In the genomic region with DNA sequence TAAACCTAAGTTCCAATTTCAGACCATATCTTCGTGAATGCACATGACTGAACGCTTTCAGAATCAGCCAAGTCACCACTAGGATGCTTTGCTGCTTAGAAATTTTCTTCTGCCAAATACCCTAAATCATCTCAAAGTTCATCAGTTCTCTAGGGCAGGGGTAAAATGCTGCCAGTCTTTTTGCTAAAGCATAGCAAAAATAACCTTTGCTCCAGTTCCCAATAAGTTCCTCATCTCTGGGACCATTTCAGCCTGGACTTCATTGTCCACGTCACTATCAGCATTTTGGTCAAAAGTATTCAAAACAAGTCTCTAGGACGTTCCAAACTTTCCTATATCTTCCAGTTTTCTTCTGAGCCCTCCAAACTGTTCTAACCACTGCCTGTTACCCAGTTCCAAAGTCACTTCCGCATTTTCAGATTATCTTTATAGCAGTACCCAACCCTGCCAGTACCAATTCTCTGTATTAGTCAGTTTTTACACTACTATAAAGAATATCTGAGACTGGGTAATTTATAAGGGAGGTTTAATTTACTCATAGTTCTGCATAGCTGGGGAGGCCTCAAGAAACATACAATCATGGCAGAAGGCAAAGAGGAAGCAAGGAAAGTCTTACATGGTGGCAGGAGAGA, we compare ENCODE assay signal across 19 cellular contexts.
DNase-seq lines count a peak whose midpoint lies in the region; ATAC-seq, FAIRE-seq and TF ChIP-seq lines count a peak whose summit lies in the region.
"Had no signal": no experiment of that assay in that cellular context is flagged by ENCODE, and none has a peak within 500 bp of the region (broad histone marks: within the 10 kb centered on the region; RNA-seq: fewer than 3 reads in every experiment).

No MANE protein-coding gene starts in this region.

- H3K9me3 ChIP-seq in liver (ENCODE audit: control insufficient read depth in 4 of 4, low read length in 3 of 4) (no peaks in the 10 kb centered on the region), HepG2 (ENCODE audit: low read length) (no peaks in the 10 kb centered on the region)

- TF ChIP-seq EP300 in HepG2 (IDR thresholded peaks at IDR 0.05; ENCODE audit: low read depth in 2 of 2, low read length in 2 of 2): no peak
- no peak for TF ChIP-seq EP300 in HepG2 (CRISPR knock-in tag; IDR thresholded peaks at IDR 0.05; ENCODE audit: borderline replicate concordance)

- H3K4me1 ChIP-seq in liver (ENCODE audit: control insufficient read depth in 4 of 4, insufficient read depth in 4 of 4, low read length in 3 of 4) (peaks cover 0 to 13% (median 5%) of the 10 kb centered on the region in 4 donors), HepG2 (ENCODE audit: insufficient read depth, low read length) (no peaks in the 10 kb centered on the region)

- no TSS peak for BruUV-seq in HepG2 (replicated peaks; lab: Mats Ljungman, UMichigan)

- no peak for TF ChIP-seq RAD21 in liver (IDR thresholded peaks at IDR 0.05)
- TF ChIP-seq RAD21 in HepG2 (CRISPR knock-in tag; IDR thresholded peaks at IDR 0.05): no peak

- DNase-seq in HepG2 (ENCODE audit: low spot score): no peak
- peak; percentile 66 for DNase-seq in OCI-M1 (lab: John Stamatoyannopoulos, UW)
- DNase-seq in left lobe of liver (ENCODE audit: low spot score): no peak
- DNase-seq in COLO668 (lab: John Stamatoyannopoulos, UW; ENCODE audit: unreplicated experiment): no peak
- no peak for DNase-seq in NCI-H1417 treated with DMSO at 0.1 percent for 48 hours (lab: John Stamatoyannopoulos, UW)
- DNase-seq in stimulated activated CD4-positive, alpha-beta T cell treated with anti-CD3 and anti-CD28 coated beads, Interleukin-1b, Interleukin-23, amount 100 ng/mL, for 48 hours: no peak
- DNase-seq: ACHN, AML-193, Calu3, DMS53, H9, NCI-H1436 treated with DMSO at 0.1 percent for 48 hours, NCI-H2081, NCI-H510A, NCI-H774 had no signal

- peaks cover 0 to 2% (median 0%) of the 10 kb centered on the region in 4 donors for H3K36me3 ChIP-seq in liver (ENCODE audit: control insufficient read depth in 4 of 4, insufficient read depth in 3 of 4, low read depth in 1 of 4, low read length in 3 of 4)
- H3K36me3 ChIP-seq in HepG2 (replicated peaks in 1 of 2; ENCODE audit: control insufficient read depth in 1 of 2, insufficient read depth in 2 of 2, low read length in 2 of 2): peaks cover 2% of the 10 kb centered on the region in 2 experiments; a peak in 1 of 5 replicates

- no peaks in the 10 kb centered on the region for H3K27me3 ChIP-seq in liver (ENCODE audit: control insufficient read depth in 4 of 4, insufficient read depth in 4 of 4, low read length in 3 of 4)
- no peaks in the 10 kb centered on the region for H3K27me3 ChIP-seq in HepG2 (ENCODE audit: control insufficient read depth in 1 of 2, insufficient read depth in 2 of 2, low read length in 2 of 2)

- H3K4me2 ChIP-seq in HepG2 (ENCODE audit: low read depth, low read length): no peak overlapping the region

- H3K9ac ChIP-seq in liver (ENCODE audit: low read depth in 1 of 2, low read length in 2 of 2): no peak overlapping the region
- no peak overlapping the region for H3K9ac ChIP-seq in HepG2 (ENCODE audit: insufficient read depth, low read depth, low read length)

- POLR2A ChIA-PET in HepG2 (lab: Yijun Ruan, JAX): no interaction called here

- WGBS in liver: 74% methylated on average over 5 of the region's 5 CpGs
- WGBS in HepG2 (ENCODE audit: low lambda C conversion rate): 97% methylated on average over 5 of the region's 5 CpGs

- peaks cover 10% of the 10 kb centered on the region for H3K79me2 ChIP-seq in HepG2 (ENCODE audit: insufficient read depth, low read length)

- FAIRE-seq in HepG2 (lab: Jason Lieb, UNC): no peak
- FAIRE-seq: HTR-8/SVneo had no signal

- H3K4me3 ChIP-seq in liver (ENCODE audit: low read depth in 1 of 3, low read length in 3 of 3) (no peak overlapping the region), HepG2 (replicated peaks in 1 of 3; ENCODE audit: insufficient read depth in 1 of 3, low read depth in 2 of 3, low read length in 3 of 3) (no peak overlapping the region)

- no peaks in the 10 kb centered on the region for H4K20me1 ChIP-seq in HepG2 (ENCODE audit: insufficient read depth, low read length)

- TF ChIP-seq CTCF in liver (IDR thresholded peaks at IDR 0.05; ENCODE audit: low read depth, low read length, missing input control) (no peak), HepG2 (CRISPR knock-in tag; IDR thresholded peaks at IDR 0.05) (no peak)

- no peak for ATAC-seq in HepG2
- peak; percentile 63 for ATAC-seq in left lobe of liver
- ATAC-seq: Panc1 had no signal

- no peak for TF ChIP-seq POLR2A in HepG2 (IDR thresholded peaks at IDR 0.05; ENCODE audit: insufficient read depth in 1 of 2, low read depth in 2 of 2, low read length in 2 of 2)

- intact Hi-C loops in HepG2 (cut with micrococcal nuclease; ENCODE audit: unreplicated experiment): no loop called here

- in situ Hi-C loops in HepG2 (cut with HindIII; ENCODE audit: extremely low pct_ligation_motif_present, low pct_unique_long_range_greater_than_20kb): no loop called here

- CTCF ChIA-PET in HepG2 (lab: Yijun Ruan, JAX; ENCODE audit: low intra/inter-chr PET ratio, low total read pairs): no interaction called here

- H3K27ac ChIP-seq in liver (ENCODE audit: low read depth in 1 of 2, low read length in 2 of 2) (no peak overlapping the region), HepG2 (ENCODE audit: extremely low read length, insufficient read depth, low read length) (no peak overlapping the region)
- H3K27ac ChIP-seq: HL-60 had no signal

- H2AFZ ChIP-seq in HepG2 (ENCODE audit: low read length): no peak overlapping the region

TF ChIP-seq in liver, 16 proteins besides CTCF, POLR2A, EP300 and RAD21:
- TF ChIP-seq HNF4A (conservative IDR thresholded peaks at IDR 0.05): peak; percentile 27 to 43
- TF ChIP-seq SP1 (IDR thresholded peaks at IDR 0.05): no peak
- peak; percentile 48 to 70 for TF ChIP-seq RXRA (IDR thresholded peaks at IDR 0.05)

TF ChIP-seq in HepG2, 621 proteins besides CTCF, POLR2A, EP300 and RAD21:
- no peak for TF ChIP-seq TFDP2 (CRISPR knock-in tag; IDR thresholded peaks at IDR 0.05)
- no peak for TF ChIP-seq JUN (CRISPR knock-in tag; IDR thresholded peaks at IDR 0.05)
- no peak for TF ChIP-seq ZSCAN29 (CRISPR knock-in tag; conservative IDR thresholded peaks at IDR 0.05)
- TF ChIP-seq PATZ1 (CRISPR knock-in tag; IDR thresholded peaks at IDR 0.05): no peak
- no peak for TF ChIP-seq POLR2G (IDR thresholded peaks at IDR 0.05; ENCODE audit: low read depth, low read length)
